10 cellular contexts compared by ENCODE assay signal in genomic region chr1:165877940-165878556, GRCh38. TPM values are rescaled to one million over a fixed set of nuclear protein-coding genes. Genes with fewer than 3 reads are reported as not detected.
DNase-seq lines count a peak whose midpoint lies in the region; ATAC-seq and TF ChIP-seq lines count a peak whose summit lies in the region.
"Had no signal": no experiment of that assay in that cellular context is flagged by ENCODE, and none has a peak within 500 bp of the region (broad histone marks: within the 10 kb centered on the region; RNA-seq: fewer than 3 reads in every experiment).

No MANE protein-coding gene starts in this region.

- H3K27ac ChIP-seq in upper lobe of right lung = no peak overlapping the region
- H3K27ac ChIP-seq: body of pancreas had no signal

- ATAC-seq in GM18873 (IDR thresholded peaks at IDR 0.05; ENCODE audit: low FRiP score, unreplicated experiment) (peak; percentile 76), GM21529 (IDR thresholded peaks at IDR 0.05; ENCODE audit: unreplicated experiment) (peak; percentile 76), HG03378 (IDR thresholded peaks at IDR 0.05; ENCODE audit: unreplicated experiment) (peak; percentile 79), GM19324 (IDR thresholded peaks at IDR 0.05; ENCODE audit: low FRiP score, unreplicated experiment) (no peak), upper lobe of right lung (no peak)
- ATAC-seq: body of pancreas had no signal

- peak overlapping the region; percentile 52 for H3K4me3 Mint-ChIP-seq in endothelial cell (ENCODE audit: unreplicated experiment)

- H3K27me3 Mint-ChIP-seq in endothelial cell (ENCODE audit: unreplicated experiment) = no peaks in the 10 kb centered on the region

- H3K36me3 Mint-ChIP-seq in endothelial cell (ENCODE audit: low read depth, unreplicated experiment) = peaks cover 28% of the 10 kb centered on the region

- intact Hi-C loops in upper lobe of right lung (cut with DNase I) = no loop called here

- DNase-seq in endothelial cell (ENCODE audit: low spot score) (no peak), upper lobe of right lung (no peak), GM03348 (ENCODE audit: low spot score) (no peak)
- DNase-seq: body of pancreas, foreskin fibroblast, IMR-90 had no signal

- H3K4me1 Mint-ChIP-seq in endothelial cell (ENCODE audit: unreplicated experiment) = peaks cover 44% of the 10 kb centered on the region

- no peaks in the 10 kb centered on the region for H3K36me3 ChIP-seq in upper lobe of right lung

- no peak overlapping the region for H3K27ac Mint-ChIP-seq in endothelial cell (ENCODE audit: unreplicated experiment)

- H3K9me3 ChIP-seq in upper lobe of right lung = no peaks in the 10 kb centered on the region
- H3K9me3 ChIP-seq: body of pancreas had no signal

- no peaks in the 10 kb centered on the region for H3K27me3 ChIP-seq in upper lobe of right lung
- H3K27me3 ChIP-seq: body of pancreas had no signal

- H3K4me1 ChIP-seq in upper lobe of right lung = peaks cover 2% of the 10 kb centered on the region

- peaks cover 5% of the 10 kb centered on the region for H3K9me3 Mint-ChIP-seq in endothelial cell (ENCODE audit: unreplicated experiment)

- TF ChIP-seq CTCF in endothelial cell (IDR thresholded peaks at IDR 0.05; ENCODE audit: unreplicated experiment) (no peak), upper lobe of right lung (IDR thresholded peaks at IDR 0.05) (no peak)

- H3K4me3 ChIP-seq in upper lobe of right lung = no peak overlapping the region
- H3K4me3 ChIP-seq: body of pancreas had no signal

RNA-seq across cellular contexts. Expression of gene UCK2, which starts 50.6 kb away (rescaled TPM):
- total RNA-seq in endothelial cell (ENCODE audit: unreplicated experiment) (52.9 TPM), upper lobe of right lung (14.7 TPM)

Comparison
In these comparisons a context has a peak if more than half of its experiments do, and no peak if none do; other contexts are left out.
1. ATAC-seq: peak in GM18873 (single experiment), GM21529 (single experiment) and HG03378 (single experiment); none in GM19324 (single experiment) and upper lobe of right lung (single experiment).